ENCODE assay signal across 31 cellular contexts in genomic region chr6:11808054-11808453, GRCh38. TPM values are rescaled to one million over a fixed set of nuclear protein-coding genes. Genes with fewer than 3 reads are reported as not detected.
"Had no signal": no experiment of that assay in that cellular context is flagged by ENCODE, and none has a peak within 500 bp of the region (broad histone marks: within the 10 kb centered on the region; RNA-seq: fewer than 3 reads in every experiment).

No MANE protein-coding gene starts in this region.

- H3K4me2 ChIP-seq: neural progenitor cell, smooth muscle cell had no signal

- H3K9ac ChIP-seq: neural progenitor cell, parathyroid adenoma had no signal

- H3K79me2 ChIP-seq: parathyroid adenoma had no signal

- FAIRE-seq: urothelium cell line had no signal

- H3K36me3 ChIP-seq: neural progenitor cell, ovary, spleen, suprapubic skin, tibial nerve, upper lobe of left lung, vagina had no signal

- ATAC-seq: natural killer cell; psoas muscle; right cardiac atrium; sciatic nerve; stimulated activated memory B cell treated with anti-CD40 and anti-IgM and Interleukin-4, amounts not matched to agents 10 μg/mL and 1 μg/mL and 100 μg/mL, for 72 hours; stimulated activated naive CD8-positive, alpha-beta T cell treated with anti-CD3 and anti-CD28 coated beads, Interleukin-15, amount 100 ng/mL, for 72 hours; stimulated activated naive CD8-positive, alpha-beta T cell treated with anti-CD3 and anti-CD28 coated beads, Interleukin-15, Interleukin-2, amounts not matched to agents 100 U/mL and 50 U/mL, for 24 hours had no signal

- H3K4me1 ChIP-seq: psoas muscle had no signal

- H3K27ac ChIP-seq: neural progenitor cell, ovary, parathyroid adenoma, psoas muscle, spleen, suprapubic skin, testis, tibial nerve, upper lobe of left lung, vagina had no signal

- H3K27me3 ChIP-seq: neural progenitor cell, ovary, spleen, suprapubic skin, testis, tibial nerve, upper lobe of left lung, vagina had no signal

- H3K9me3 ChIP-seq: ovary, psoas muscle, spleen, suprapubic skin, testis, tibial nerve, upper lobe of left lung, vagina had no signal

- H3K4me3 ChIP-seq: neural progenitor cell, ovary, psoas muscle, skin epidermis, smooth muscle cell, spleen, suprapubic skin, testis, tibial nerve, upper lobe of left lung, vagina had no signal

- DNase-seq: natural killer cell; occipital lobe; ovary; posterior cingulate gyrus; psoas muscle; right cardiac atrium; spleen; stimulated activated CD4-positive, alpha-beta T cell treated with anti-CD3 and anti-CD28 coated beads, Interleukin-12 subunit alpha, Interleukin-12 subunit beta, amount 100 ng/mL, for 4 hours; stimulated activated CD4-positive, alpha-beta T cell treated with anti-CD3 and anti-CD28 coated beads, Interleukin-1b, Interleukin-23, amount 100 ng/mL, for 48 hours; stimulated activated CD4-positive, alpha-beta T cell treated with anti-CD3 and anti-CD28 coated beads, Interleukin-4, amount 100 ng/mL, for 1 hour; stimulated activated CD4-positive, alpha-beta T cell treated with anti-CD3 and anti-CD28 coated beads, Interleukin-4, amount 100 ng/mL, for 4 hours; stimulated activated CD8-positive, alpha-beta memory T cell treated with anti-CD3 and anti-CD28 coated beads, Interleukin-4, amount 100 ng/mL, for 48 hours; stimulated activated naive CD4-positive, alpha-beta T cell; stimulated activated naive CD8-positive, alpha-beta T cell treated with anti-CD3 and anti-CD28 coated beads, Interleukin-15, amount 100 ng/mL, for 72 hours; stimulated activated naive CD8-positive, alpha-beta T cell treated with anti-CD3 and anti-CD28 coated beads, Interleukin-15, Interleukin-2, amounts not matched to agents 100 U/mL and 50 U/mL, for 24 hours; substantia nigra; testis; trophoblast cell; upper lobe of left lung had no signal

- H2AFZ ChIP-seq: neural progenitor cell, parathyroid adenoma had no signal

RNA-seq across cellular contexts. Expression of gene ADTRP, which starts 29.5 kb away (rescaled TPM):
- total RNA-seq: progenitor cell of endocrine pancreas, psoas muscle, tibial nerve, vagina had no signal
- polyA plus RNA-seq: neural cell had no signal
